ENCODE assay signal across 8 cellular contexts in the genomic region with DNA sequence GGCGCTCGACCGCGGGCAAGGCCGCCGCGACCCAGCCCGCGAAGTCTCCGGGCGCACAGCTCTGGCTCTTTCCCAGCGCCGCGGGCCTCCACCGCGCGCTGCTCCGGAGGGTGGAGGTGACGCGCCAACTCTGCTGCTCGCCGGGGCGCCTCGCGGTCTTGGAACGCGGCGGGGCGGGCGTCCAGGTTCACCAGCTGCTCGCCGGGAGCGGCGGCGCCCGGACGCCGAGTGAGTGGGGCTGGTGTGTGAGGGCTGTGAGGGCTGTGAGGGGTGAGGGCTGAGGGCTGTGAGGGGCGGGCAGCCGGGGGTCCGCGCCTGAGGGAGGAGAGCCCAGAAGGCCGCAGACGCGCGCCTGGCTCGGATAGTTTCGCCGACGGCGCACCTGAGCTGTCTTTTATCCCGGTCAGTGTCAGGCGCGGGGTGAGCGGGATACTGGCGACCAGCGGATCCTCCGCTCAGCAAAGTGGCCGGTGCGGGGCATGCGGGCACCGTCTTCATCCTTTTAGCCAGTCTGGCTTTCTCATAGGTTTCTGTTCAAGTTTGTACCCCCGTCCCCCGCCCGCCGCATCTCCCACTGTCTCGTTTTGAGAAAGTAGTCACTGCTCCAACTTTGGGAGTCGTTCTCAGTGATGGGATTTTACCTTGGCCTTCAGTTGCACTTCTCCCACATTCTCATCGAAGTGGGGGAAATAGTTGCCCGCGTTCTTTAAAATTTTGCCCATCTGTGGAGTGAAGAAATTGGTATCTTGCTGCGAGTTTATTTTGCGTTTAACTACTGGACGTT. TPM values are rescaled to one million over a fixed set of nuclear protein-coding genes. Genes with fewer than 3 reads are reported as not detected.
DNase-seq lines count a peak whose midpoint lies in the region; ATAC-seq and TF ChIP-seq lines count a peak whose summit lies in the region.

No MANE protein-coding gene starts in this region.

- H3K9me3 Mint-ChIP-seq in central memory CD8-positive, alpha-beta T cell, result no peaks in the 10 kb centered on the region

- TF ChIP-seq RAD21 in SK-N-SH (IDR thresholded peaks at IDR 0.05; ENCODE audit: low read length) (no peak), liver (IDR thresholded peaks at IDR 0.05) (no peak)

- H3K4me2 ChIP-seq in SK-N-SH, result peak overlapping the region; percentile 85

- H3K4me1 ChIP-seq in SK-N-SH (ENCODE audit: control insufficient read depth in 1 of 2, insufficient read depth in 2 of 2, low read depth in 1 of 2, low read length in 1 of 2), result peaks cover 0 to 5% of the 10 kb centered on the region in 2 experiments; a peak in 1 of 4 replicates
- peaks cover 0 to 8% (median 3%) of the 10 kb centered on the region in 4 donors for H3K4me1 ChIP-seq in liver (ENCODE audit: control insufficient read depth in 4 of 4, insufficient read depth in 4 of 4, low read length in 3 of 4)

- TF ChIP-seq CTCF in SK-N-SH (IDR thresholded peaks at IDR 0.05) (no peak), liver (IDR thresholded peaks at IDR 0.05; ENCODE audit: low read depth, low read length, missing input control) (no peak)

- H3K27me3 ChIP-seq in SK-N-SH (ENCODE audit: insufficient read depth), result peaks cover 11% of the 10 kb centered on the region
- H3K27me3 ChIP-seq in liver (ENCODE audit: control insufficient read depth in 4 of 4, insufficient read depth in 4 of 4, low read length in 3 of 4), result no peaks in the 10 kb centered on the region

- H3K4me3 ChIP-seq in SK-N-SH (ENCODE audit: low read depth in 2 of 2, low read length in 1 of 2) (peak overlapping the region; percentile 58 to 68), liver (ENCODE audit: low read depth in 1 of 3, low read length in 3 of 3) (peak overlapping the region; percentile 66 to 83 (median 82))

- H3F3A ChIP-seq in SK-N-SH (replicated peaks; ENCODE audit: insufficient read depth), result peaks cover 3% of the 10 kb centered on the region

- H3K36me3 ChIP-seq in SK-N-SH (replicated peaks in 1 of 2; ENCODE audit: control insufficient read depth in 1 of 2, insufficient read depth in 2 of 2, low read length in 1 of 2), result no peaks in the 10 kb centered on the region
- H3K36me3 ChIP-seq in liver (ENCODE audit: control insufficient read depth in 4 of 4, insufficient read depth in 3 of 4, low read depth in 1 of 4, low read length in 3 of 4), result peaks cover 0 to 4% (median under 1%) of the 10 kb centered on the region in 4 donors

- POLR2A ChIA-PET in SK-N-SH (lab: Yijun Ruan, JAX), result interaction anchor here (0.6 to 1.1 kb wide), 3 partner anchors 12 to 825 kb away, joined by 3 to 4 read pairs (median 3); no protein-coding TSS in a partner anchor

- no peaks in the 10 kb centered on the region for H3K9me2 ChIP-seq in SK-N-SH

- WGBS in SK-N-SH (ENCODE audit: low lambda C conversion rate), result 54% methylated on average over 22 of the region's 74 CpGs
- WGBS in liver, result 4% methylated on average over 74 of the region's 74 CpGs

- H3K4me3 Mint-ChIP-seq in central memory CD8-positive, alpha-beta T cell, result peak overlapping the region; percentile 90

- H3K4me1 Mint-ChIP-seq in central memory CD8-positive, alpha-beta T cell, result peaks cover 27% of the 10 kb centered on the region

- peak overlapping the region; percentile 91; the same call in 1 of the 2 replicates for H2AFZ ChIP-seq in SK-N-SH (ENCODE audit: low read depth)

- H3K27ac Mint-ChIP-seq in central memory CD8-positive, alpha-beta T cell (ENCODE audit: low read depth), result peak overlapping the region; percentile 98

- ATAC-seq in HG02943 (IDR thresholded peaks at IDR 0.05; ENCODE audit: low read depth, unreplicated experiment), result peak; percentile 36
- peak; percentile 56 for ATAC-seq in central memory CD8-positive, alpha-beta T cell (replicated peaks; ENCODE audit: extremely low read depth, poor library complexity, severe bottlenecking)

- peak; percentile 82 for DNase-seq in activated effector memory CD4-positive, alpha-beta T cell treated with anti-CD3 and anti-CD28 coated beads, Interleukin-2, amount 50 U/mL, for 16 hours
- no peak for DNase-seq in activated effector memory CD4-positive, alpha-beta T cell treated with Interleukin-2 at 50 U/mL for 16 hours
- DNase-seq in SK-N-SH, result peak; percentile 74
- DNase-seq in central memory CD8-positive, alpha-beta T cell (ENCODE audit: low spot score in 2 of 2), result no peak
- peak; percentile 25 to 36 for DNase-seq in stimulated activated CD4-positive, alpha-beta T cell treated with anti-CD3 and anti-CD28 coated beads, Interleukin-4, amount 100 ng/mL, for 4 hours
- no peak for DNase-seq in SHP77 treated with DMSO at 0.1 percent for 48 hours (lab: John Stamatoyannopoulos, UW)

- H3K27ac ChIP-seq in SK-N-SH (ENCODE audit: low read depth in 2 of 2, low read length in 1 of 2) (no peak overlapping the region), liver (ENCODE audit: low read depth in 1 of 2, low read length in 2 of 2) (peak overlapping the region; percentile 68 to 69)

- peaks cover 18% of the 10 kb centered on the region for H3K36me3 Mint-ChIP-seq in central memory CD8-positive, alpha-beta T cell (ENCODE audit: insufficient read depth)

- no peaks in the 10 kb centered on the region for H3K79me2 ChIP-seq in SK-N-SH (ENCODE audit: insufficient read depth)

- no peaks in the 10 kb centered on the region for H4K20me1 ChIP-seq in SK-N-SH (ENCODE audit: insufficient read depth)

- no peaks in the 10 kb centered on the region for H3K27me3 Mint-ChIP-seq in central memory CD8-positive, alpha-beta T cell

- no peak for TF ChIP-seq EP300 in SK-N-SH (IDR thresholded peaks at IDR 0.05; ENCODE audit: borderline replicate concordance in 1 of 2, low read depth in 1 of 2, low read length in 1 of 2)

- H3K9me3 ChIP-seq in SK-N-SH, result no peaks in the 10 kb centered on the region
- no peaks in the 10 kb centered on the region for H3K9me3 ChIP-seq in liver (ENCODE audit: control insufficient read depth in 4 of 4, low read length in 3 of 4)

- H3K9ac ChIP-seq in SK-N-SH, result no peak overlapping the region
- H3K9ac ChIP-seq in liver (ENCODE audit: low read depth in 1 of 2, low read length in 2 of 2), result peak overlapping the region in 1 of 2 donors; percentile 47

- CTCF ChIA-PET in SK-N-SH (lab: Yijun Ruan, JAX), result interaction anchor here (0.6 to 2.1 kb wide), 24 partner anchors 8 to 246 kb away, joined by 3 to 13 read pairs (median 4); a partner anchor contains a TSS

TF ChIP-seq in SK-N-SH, 30 proteins besides CTCF, POLR2A, EP300 and RAD21 (continues in another document):
- TF ChIP-seq JUND (IDR thresholded peaks at IDR 0.05) (no peak), ELF1 (IDR thresholded peaks at IDR 0.05) (no peak), YY1 (IDR thresholded peaks at IDR 0.05; ENCODE audit: low read depth) (no peak)
- TF ChIP-seq, protein P1, sequence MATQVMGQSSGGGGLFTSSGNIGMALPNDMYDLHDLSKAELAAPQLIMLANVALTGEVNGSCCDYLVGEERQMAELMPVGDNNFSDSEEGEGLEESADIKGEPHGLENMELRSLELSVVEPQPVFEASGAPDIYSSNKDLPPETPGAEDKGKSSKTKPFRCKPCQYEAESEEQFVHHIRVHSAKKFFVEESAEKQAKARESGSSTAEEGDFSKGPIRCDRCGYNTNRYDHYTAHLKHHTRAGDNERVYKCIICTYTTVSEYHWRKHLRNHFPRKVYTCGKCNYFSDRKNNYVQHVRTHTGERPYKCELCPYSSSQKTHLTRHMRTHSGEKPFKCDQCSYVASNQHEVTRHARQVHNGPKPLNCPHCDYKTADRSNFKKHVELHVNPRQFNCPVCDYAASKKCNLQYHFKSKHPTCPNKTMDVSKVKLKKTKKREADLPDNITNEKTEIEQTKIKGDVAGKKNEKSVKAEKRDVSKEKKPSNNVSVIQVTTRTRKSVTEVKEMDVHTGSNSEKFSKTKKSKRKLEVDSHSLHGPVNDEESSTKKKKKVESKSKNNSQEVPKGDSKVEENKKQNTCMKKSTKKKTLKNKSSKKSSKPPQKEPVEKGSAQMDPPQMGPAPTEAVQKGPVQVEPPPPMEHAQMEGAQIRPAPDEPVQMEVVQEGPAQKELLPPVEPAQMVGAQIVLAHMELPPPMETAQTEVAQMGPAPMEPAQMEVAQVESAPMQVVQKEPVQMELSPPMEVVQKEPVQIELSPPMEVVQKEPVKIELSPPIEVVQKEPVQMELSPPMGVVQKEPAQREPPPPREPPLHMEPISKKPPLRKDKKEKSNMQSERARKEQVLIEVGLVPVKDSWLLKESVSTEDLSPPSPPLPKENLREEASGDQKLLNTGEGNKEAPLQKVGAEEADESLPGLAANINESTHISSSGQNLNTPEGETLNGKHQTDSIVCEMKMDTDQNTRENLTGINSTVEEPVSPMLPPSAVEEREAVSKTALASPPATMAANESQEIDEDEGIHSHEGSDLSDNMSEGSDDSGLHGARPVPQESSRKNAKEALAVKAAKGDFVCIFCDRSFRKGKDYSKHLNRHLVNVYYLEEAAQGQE (IDR thresholded peaks at IDR 0.05; ENCODE audit: low read depth, low read length), result no peak

TF ChIP-seq in liver, 16 proteins besides CTCF, POLR2A, EP300 and RAD21 (continues in another document):
- TF ChIP-seq HNF4A (conservative IDR thresholded peaks at IDR 0.05) (no peak), FOXA1 (IDR thresholded peaks at IDR 0.05) (no peak), FOXA2 (IDR thresholded peaks at IDR 0.05) (no peak), GABPA (IDR thresholded peaks at IDR 0.05 in 1 of 2, conservative IDR thresholded peaks at IDR 0.05 in 1 of 2) (no peak)
- TF ChIP-seq, protein P2, sequence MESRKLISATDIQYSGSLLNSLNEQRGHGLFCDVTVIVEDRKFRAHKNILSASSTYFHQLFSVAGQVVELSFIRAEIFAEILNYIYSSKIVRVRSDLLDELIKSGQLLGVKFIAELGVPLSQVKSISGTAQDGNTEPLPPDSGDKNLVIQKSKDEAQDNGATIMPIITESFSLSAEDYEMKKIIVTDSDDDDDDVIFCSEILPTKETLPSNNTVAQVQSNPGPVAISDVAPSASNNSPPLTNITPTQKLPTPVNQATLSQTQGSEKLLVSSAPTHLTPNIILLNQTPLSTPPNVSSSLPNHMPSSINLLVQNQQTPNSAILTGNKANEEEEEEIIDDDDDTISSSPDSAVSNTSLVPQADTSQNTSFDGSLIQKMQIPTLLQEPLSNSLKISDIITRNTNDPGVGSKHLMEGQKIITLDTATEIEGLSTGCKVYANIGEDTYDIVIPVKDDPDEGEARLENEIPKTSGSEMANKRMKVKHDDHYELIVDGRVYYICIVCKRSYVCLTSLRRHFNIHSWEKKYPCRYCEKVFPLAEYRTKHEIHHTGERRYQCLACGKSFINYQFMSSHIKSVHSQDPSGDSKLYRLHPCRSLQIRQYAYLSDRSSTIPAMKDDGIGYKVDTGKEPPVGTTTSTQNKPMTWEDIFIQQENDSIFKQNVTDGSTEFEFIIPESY (IDR thresholded peaks at IDR 0.05), result no peak

RNA-seq across cellular contexts. Expression of a gene that starts 0.6 kb away (rescaled TPM):
- polyA plus RNA-seq in SK-N-SH (2012; rRNA removed), result 0.11 and 0.15 TPM in 2 replicates
- 0.17 and 0.19 TPM in 2 replicates for polyA plus RNA-seq in SK-N-SH (2012; cell fraction: cytosol; rRNA removed)
- polyA plus RNA-seq in SK-N-SH (2012; cell fraction: nucleus; rRNA removed), result 0.14 TPM in 2 replicates
- total RNA-seq in liver, result 1 to 10 TPM; 2.8 to 3.0 TPM
- polyA plus RNA-seq in liver, result 1 to 10 TPM; 1.5 to 5.0 TPM

Comparison
In these comparisons a context has a peak if more than half of its experiments do, and no peak if none do; other contexts are left out.
1. DNase-seq: peak in activated effector memory CD4-positive, alpha-beta T cell treated with anti-CD3 and anti-CD28 coated beads, Interleukin-2, amount 50 U/mL, for 16 hours (single experiment), SK-N-SH (single experiment) and stimulated activated CD4-positive, alpha-beta T cell treated with anti-CD3 and anti-CD28 coated beads, Interleukin-4, amount 100 ng/mL, for 4 hours (2 of 2); none in activated effector memory CD4-positive, alpha-beta T cell treated with Interleukin-2 at 50 U/mL for 16 hours (single experiment), central memory CD8-positive, alpha-beta T cell (0 of 2) and SHP77 treated with DMSO at 0.1 percent for 48 hours (single experiment).
2. H3K27ac ChIP-seq: peak in liver (2 of 2); none in SK-N-SH (0 of 2).